ENCODE assay signal across 17 cellular contexts in the genomic region with DNA sequence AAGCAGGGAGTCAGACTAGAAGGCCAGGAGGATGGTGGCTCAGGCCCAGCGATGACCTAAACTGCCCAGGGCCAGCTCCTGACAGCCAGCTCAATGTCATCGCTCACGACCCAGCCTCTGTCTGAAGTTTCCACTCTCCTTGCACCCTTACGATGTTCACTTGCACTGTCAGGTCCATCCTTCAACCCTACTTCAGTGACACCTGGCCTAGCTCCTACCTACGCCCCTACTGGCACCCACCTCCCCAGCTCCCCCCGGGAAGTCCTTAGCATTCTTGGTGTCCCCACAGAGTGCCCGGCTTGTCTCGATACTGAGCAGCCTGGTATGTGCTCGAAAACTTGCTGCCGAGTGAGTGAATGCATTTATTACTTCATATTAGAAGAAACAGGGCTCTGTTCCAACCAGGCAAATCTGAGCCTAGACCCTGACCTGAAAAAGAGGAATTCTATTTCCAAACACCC. TPM values are rescaled to one million over a fixed set of nuclear protein-coding genes. Genes with fewer than 3 reads are reported as not detected.
A peak's percentile ranks its signal among the peaks of the same experiment; 100 is the strongest.
DNase-seq lines count a peak whose midpoint lies in the region; ATAC-seq and TF ChIP-seq lines count a peak whose summit lies in the region.
"Had no signal": no experiment of that assay in that cellular context is flagged by ENCODE, and none has a peak within 500 bp of the region (broad histone marks: within the 10 kb centered on the region; RNA-seq: fewer than 3 reads in every experiment).

No MANE protein-coding gene starts in this region.

- peak; percentile 47 for ATAC-seq in left lung

- intact Hi-C loops in left lung (cut with DNase I), result no loop called here

- H3K4me1 Mint-ChIP-seq in osteocyte (ENCODE audit: unreplicated experiment), result no peaks in the 10 kb centered on the region
- H3K4me1 Mint-ChIP-seq: activated CD4-positive, alpha-beta T cell treated with anti-CD3 and anti-CD28 coated beads, Interleukin-2, amount 10 ng/mL, durations not matched to agents 24 days and 14 days had no signal

- H3K9me3 Mint-ChIP-seq in osteocyte (ENCODE audit: unreplicated experiment), result peaks cover 18% of the 10 kb centered on the region
- H3K9me3 Mint-ChIP-seq: activated CD4-positive, alpha-beta T cell treated with anti-CD3 and anti-CD28 coated beads, Interleukin-2, amount 10 ng/mL, durations not matched to agents 24 days and 14 days had no signal

- H3K36me3 Mint-ChIP-seq in osteocyte (ENCODE audit: unreplicated experiment), result no peaks in the 10 kb centered on the region

- TF ChIP-seq CTCF in left lung (IDR thresholded peaks at IDR 0.05) (no peak), osteocyte (IDR thresholded peaks at IDR 0.05) (no peak)

- H3K27me3 Mint-ChIP-seq in osteocyte (ENCODE audit: unreplicated experiment), result no peaks in the 10 kb centered on the region
- H3K27me3 Mint-ChIP-seq: activated CD4-positive, alpha-beta T cell treated with anti-CD3 and anti-CD28 coated beads, Interleukin-2, amount 10 ng/mL, durations not matched to agents 24 days and 14 days had no signal

- no peaks in the 10 kb centered on the region for H3K27me3 ChIP-seq in left lung
- H3K27me3 ChIP-seq: BE2C, Peyer's patch had no signal

- in situ Hi-C loops in G401 (cut with HindIII; ENCODE audit: low sequenced_read_pairs), result no loop called here

- DNase-seq in AG20443 (ENCODE audit: low spot score) (peak; percentile 32), caudate nucleus (lab: John Stamatoyannopoulos, UW) (no peak), left lung (no peak), retina (peak; percentile 11), osteocyte (ENCODE audit: extremely low spot score, unreplicated experiment) (no peak), GDM1 (lab: John Stamatoyannopoulos, UW) (no peak), G401 (ENCODE audit: low spot score) (no peak)
- DNase-seq in activated T-cell treated with anti-CD3 and anti-CD28 coated beads, Interleukin-2, amount 50 U/mL, for 1 hour, result no peak
- DNase-seq: 8988T; activated CD4-positive, alpha-beta T cell treated with anti-CD3 and anti-CD28 coated beads, Interleukin-2, amount 10 ng/mL, durations not matched to agents 24 days and 14 days; activated CD8-positive, alpha-beta memory T cell treated with anti-CD3 and anti-CD28 coated beads, Interleukin-2, amount 50 U/mL, for 4 hours; activated gamma-delta T cell treated with Interleukin-2 at 50 U/mL for 16 hours; BE2C; Calu3; EL; stimulated activated CD4-positive, alpha-beta T cell treated with anti-CD3 and anti-CD28 coated beads, Interleukin-4, amount 100 ng/mL, for 4 hours had no signal

- H3K27ac Mint-ChIP-seq in osteocyte (ENCODE audit: unreplicated experiment), result no peak overlapping the region
- H3K27ac Mint-ChIP-seq: activated CD4-positive, alpha-beta T cell treated with anti-CD3 and anti-CD28 coated beads, Interleukin-2, amount 10 ng/mL, durations not matched to agents 24 days and 14 days had no signal

- no peak overlapping the region for H3K4me3 Mint-ChIP-seq in osteocyte (ENCODE audit: unreplicated experiment)
- H3K4me3 Mint-ChIP-seq: activated CD4-positive, alpha-beta T cell treated with anti-CD3 and anti-CD28 coated beads, Interleukin-2, amount 10 ng/mL, durations not matched to agents 24 days and 14 days had no signal

- no peaks in the 10 kb centered on the region for H3K9me3 ChIP-seq in left lung
- H3K9me3 ChIP-seq: BE2C, Peyer's patch had no signal

- H3K36me3 ChIP-seq in left lung, result no peaks in the 10 kb centered on the region
- H3K36me3 ChIP-seq: BE2C, Peyer's patch had no signal

- H3K27ac ChIP-seq in caudate nucleus (ENCODE audit: low read depth, low read length), result peak overlapping the region; percentile 62
- H3K27ac ChIP-seq in left lung, result no peak overlapping the region

- H3K4me3 ChIP-seq in left lung, result no peak overlapping the region
- H3K4me3 ChIP-seq: Peyer's patch had no signal

- no peaks in the 10 kb centered on the region for H3K4me1 ChIP-seq in left lung
- H3K4me1 ChIP-seq: BE2C, Peyer's patch had no signal

RNA-seq across cellular contexts. Expression of gene LRRC38, which starts 29.7 kb away (rescaled TPM):
- not detected for total RNA-seq in left lung
- total RNA-seq in osteocyte, result not detected in 2 replicates
- total RNA-seq in G401 (2014; rRNA removed; shearing (Covaris generic)), result not detected in 2 replicates
- total RNA-seq: activated CD4-positive, alpha-beta T cell treated with anti-CD3 and anti-CD28 coated beads, Interleukin-2, amount 10 ng/mL, durations not matched to agents 24 days and 14 days; Calu3; Peyer's patch had no signal

RNA-seq across cellular contexts. Expression of gene PDPN, which starts 40.2 kb away (rescaled TPM):
- total RNA-seq in left lung (10 to 100 TPM; 23.6 to 37.5 TPM), osteocyte (not detected in 2 replicates)
- not detected in 2 replicates for total RNA-seq in G401 (2014; rRNA removed; shearing (Covaris generic))
- total RNA-seq: activated CD4-positive, alpha-beta T cell treated with anti-CD3 and anti-CD28 coated beads, Interleukin-2, amount 10 ng/mL, durations not matched to agents 24 days and 14 days; Calu3 had no signal

Comparison
In these comparisons a context has a peak if more than half of its experiments do, and no peak if none do; other contexts are left out.
1. DNase-seq: peak in AG20443 (single experiment) and retina (single experiment); none in caudate nucleus (0 of 61), left lung (0 of 2), osteocyte (single experiment), activated T-cell treated with anti-CD3 and anti-CD28 coated beads, Interleukin-2, amount 50 U/mL, for 1 hour (single experiment), GDM1 (single experiment) and G401 (single experiment).
2. RNA of gene PDPN, which starts 40.2 kb away (total RNA-seq): 23.6 to 37.5 TPM in left lung; not detected in osteocyte and not detected in G401; every median in the first group is over 10 times any median in the second.